ENCODE assay signal across 2 cellular contexts in genomic region chr1:46461809-46462448, GRCh38.
A peak's percentile ranks its signal among the peaks of the same experiment; 100 is the strongest.
TF ChIP-seq lines count a peak whose summit lies in the region.

No MANE protein-coding gene starts in this region.

TF ChIP-seq in HCT116, 20 proteins besides CTCF, POLR2A, EP300 and RAD21:
- no peak for TF ChIP-seq ZBTB33 (IDR thresholded peaks at IDR 0.05; ENCODE audit: extremely low read depth, insufficient replicate concordance, low read length)
- no peak for TF ChIP-seq FOSL1 (IDR thresholded peaks at IDR 0.05; ENCODE audit: low read depth)
- no peak for TF ChIP-seq CEBPB (IDR thresholded peaks at IDR 0.05; ENCODE audit: low read depth)
- TF ChIP-seq, protein P1, sequence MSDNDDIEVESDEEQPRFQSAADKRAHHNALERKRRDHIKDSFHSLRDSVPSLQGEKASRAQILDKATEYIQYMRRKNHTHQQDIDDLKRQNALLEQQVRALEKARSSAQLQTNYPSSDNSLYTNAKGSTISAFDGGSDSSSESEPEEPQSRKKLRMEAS (IDR thresholded peaks at IDR 0.05), result no peak
- no peak for TF ChIP-seq ELF1 (IDR thresholded peaks at IDR 0.05; ENCODE audit: borderline replicate concordance, low read depth)
- no peak for TF ChIP-seq ZNF274 (IDR thresholded peaks at IDR 0.05; ENCODE audit: low read depth, low read length)
- no peak for TF ChIP-seq EZH2phosphoT487 (IDR thresholded peaks at IDR 0.05; ENCODE audit: borderline replicate concordance)
- TF ChIP-seq EGR1 (IDR thresholded peaks at IDR 0.05; ENCODE audit: low read depth), result no peak
- no peak for TF ChIP-seq POLR2AphosphoS5 (IDR thresholded peaks at IDR 0.05; ENCODE audit: low read depth, low read length)
- TF ChIP-seq TCF7L2 (IDR thresholded peaks at IDR 0.05; ENCODE audit: borderline replicate concordance, extremely low read depth, insufficient read depth, insufficient read length), result no peak
- TF ChIP-seq REST (IDR thresholded peaks at IDR 0.05; ENCODE audit: low read depth), result no peak
- TF ChIP-seq ZFX (IDR thresholded peaks at IDR 0.05), result no peak
- no peak for TF ChIP-seq YY1 (IDR thresholded peaks at IDR 0.05; ENCODE audit: extremely low read depth, insufficient replicate concordance, low read depth, low read length)
- no peak for TF ChIP-seq JUND (IDR thresholded peaks at IDR 0.05)
- no peak for TF ChIP-seq SRF (IDR thresholded peaks at IDR 0.05; ENCODE audit: low read depth)
- TF ChIP-seq SP1 (IDR thresholded peaks at IDR 0.05; ENCODE audit: low read depth), result no peak
- no peak for TF ChIP-seq SIN3A (IDR thresholded peaks at IDR 0.05; ENCODE audit: low read depth)
- TF ChIP-seq EZH2 (IDR thresholded peaks at IDR 0.05), result no peak
- no peak for TF ChIP-seq CBX3 (IDR thresholded peaks at IDR 0.05; ENCODE audit: low read depth)
- TF ChIP-seq ATF3 (IDR thresholded peaks at IDR 0.05), result no peak

TF ChIP-seq in SK-N-SH, 30 proteins besides CTCF, POLR2A, EP300 and RAD21:
- no peak for TF ChIP-seq NRF1 (IDR thresholded peaks at IDR 0.05; ENCODE audit: low read depth, low read length)
- TF ChIP-seq RCOR1 (IDR thresholded peaks at IDR 0.05; ENCODE audit: low read length), result peak; percentile 71; the same call in 1 of the 2 replicates
- TF ChIP-seq GATA2 (CRISPR knock-in tag; IDR thresholded peaks at IDR 0.05), result peak; percentile 78
- TF ChIP-seq FOXM1 (IDR thresholded peaks at IDR 0.05; ENCODE audit: low read depth), result no peak
- no peak for TF ChIP-seq ZBTB33 (IDR thresholded peaks at IDR 0.05; ENCODE audit: borderline replicate concordance, low read depth)
- no peak for TF ChIP-seq MXI1 (IDR thresholded peaks at IDR 0.05; ENCODE audit: low read depth, low read length)
- TF ChIP-seq JUND (IDR thresholded peaks at IDR 0.05), result no peak
- TF ChIP-seq SMC3 (IDR thresholded peaks at IDR 0.05; ENCODE audit: low read depth, low read length), result no peak
- TF ChIP-seq NFIC (IDR thresholded peaks at IDR 0.05; ENCODE audit: borderline replicate concordance), result no peak
